Comparison of ENCODE assay signal across 1 cellular context in the genomic region with DNA sequence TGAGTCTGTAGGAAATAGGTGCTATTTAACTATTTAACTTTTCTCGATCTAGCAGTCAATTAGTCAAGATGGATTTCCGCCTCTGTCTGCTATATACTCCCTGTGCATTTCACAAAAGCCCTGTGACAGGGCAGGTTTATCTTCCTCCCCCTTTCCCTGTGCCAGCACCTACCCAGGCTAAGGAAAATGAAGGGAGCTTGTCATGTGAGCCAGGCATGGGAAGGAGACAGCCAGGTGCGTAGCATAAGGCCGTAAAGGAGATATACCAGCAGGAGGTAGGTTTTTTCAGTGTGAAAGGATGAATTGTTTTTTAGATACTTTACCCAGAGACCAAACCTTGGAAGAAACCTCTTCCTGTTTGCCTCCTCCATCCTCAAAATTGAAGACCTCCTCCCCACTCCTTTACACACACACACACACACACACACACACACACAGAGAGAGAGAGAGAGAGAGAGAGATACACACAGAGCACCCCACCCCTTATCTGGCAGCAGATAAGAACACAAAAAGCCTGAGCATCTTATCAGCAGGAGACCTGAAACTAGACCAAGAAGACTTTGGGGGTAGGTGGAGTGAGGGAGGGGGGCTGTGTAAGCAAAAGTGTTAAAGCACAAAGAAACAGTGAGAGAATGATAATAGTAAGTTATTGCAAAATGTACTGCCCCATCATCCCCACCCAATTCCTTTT.
TF ChIP-seq lines count a peak whose summit lies in the region.

No MANE protein-coding gene starts in this region.

TF ChIP-seq in HEK293, 187 proteins besides CTCF, POLR2A, EP300 and RAD21 (continues in another document):
- TF ChIP-seq ZNF121 (tag by site-specific recombination; IDR thresholded peaks at IDR 0.05) (no peak), PRDM6 (tag by site-specific recombination; IDR thresholded peaks at IDR 0.05) (no peak), ZNF558 (tag by site-specific recombination; IDR thresholded peaks at IDR 0.05) (no peak), ZBTB7A (tag by site-specific recombination; IDR thresholded peaks at IDR 0.05; ENCODE audit: low read depth) (no peak), ZNF157 (tag by site-specific recombination; IDR thresholded peaks at IDR 0.05) (0 out of 2 replicates have a peak, but pooled peaks have one; percentile 31), ZNF324 (tag by site-specific recombination; IDR thresholded peaks at IDR 0.05) (0 out of 2 replicates have a peak, but pooled peaks have one; percentile 19), ZNF791 (tag by site-specific recombination; IDR thresholded peaks at IDR 0.05) (peak; percentile 62; the same call in 1 of the 2 replicates), PATZ1 (tag by site-specific recombination; IDR thresholded peaks at IDR 0.05) (peak; percentile 69), ZNF19 (tag by site-specific recombination; IDR thresholded peaks at IDR 0.05; ENCODE audit: low read depth) (peak; percentile 30; the same call in 1 of the 2 replicates), BCL6B (tag by site-specific recombination; IDR thresholded peaks at IDR 0.05) (0 out of 2 replicates have a peak, but pooled peaks have one; percentile 25), KLF10 (tag by site-specific recombination; IDR thresholded peaks at IDR 0.05) (no peak), ZNF423 (tag by site-specific recombination; IDR thresholded peaks at IDR 0.05) (no peak), ZNF596 (tag by site-specific recombination; IDR thresholded peaks at IDR 0.05) (peak; percentile 70), ZSCAN4 (tag by site-specific recombination; IDR thresholded peaks at IDR 0.05) (peak; percentile 97), ZSCAN16 (tag by site-specific recombination; IDR thresholded peaks at IDR 0.05) (no peak), ZFHX2 (tag by site-specific recombination; conservative IDR thresholded peaks at IDR 0.05) (peak; percentile 72), HOXA7 (CRISPR knock-in tag; IDR thresholded peaks at IDR 0.05; ENCODE audit: borderline replicate concordance) (no peak), SP2 (tag by site-specific recombination; IDR thresholded peaks at IDR 0.05) (no peak), GLIS1 (tag by site-specific recombination; IDR thresholded peaks at IDR 0.05) (peak; percentile 68), ZNF366 (tag by site-specific recombination; conservative IDR thresholded peaks at IDR 0.05) (peak; percentile 47; the same call in 1 of the 2 replicates), SP7 (tag by site-specific recombination; IDR thresholded peaks at IDR 0.05) (peak; percentile 62; the same call in 1 of the 2 replicates), ZNF302 (tag by site-specific recombination; IDR thresholded peaks at IDR 0.05; ENCODE audit: low read depth) (peak; percentile 60; the same call in 1 of the 2 replicates), ZBTB17 (tag by site-specific recombination; IDR thresholded peaks at IDR 0.05) (peak; percentile 21; the same call in 1 of the 2 replicates), ZNF670 (tag by site-specific recombination; IDR thresholded peaks at IDR 0.05; ENCODE audit: low read depth) (no peak; the same call in 1 of the 2 replicates), HIC1 (tag by site-specific recombination; IDR thresholded peaks at IDR 0.05) (no peak), GFI1B (tag by site-specific recombination; IDR thresholded peaks at IDR 0.05) (0 out of 2 replicates have a peak, but pooled peaks have one; percentile 17), MZF1 (tag by site-specific recombination; IDR thresholded peaks at IDR 0.05; ENCODE audit: borderline replicate concordance) (0 out of 2 replicates have a peak, but pooled peaks have one; percentile 18), FEZF1 (tag by site-specific recombination; IDR thresholded peaks at IDR 0.05) (peak; percentile 75), ZNF548 (tag by site-specific recombination; IDR thresholded peaks at IDR 0.05) (no peak), ZNF114 (tag by site-specific recombination; IDR thresholded peaks at IDR 0.05) (peak; percentile 70; the same call in 1 of the 2 replicates), KLF16 (tag by site-specific recombination; IDR thresholded peaks at IDR 0.05) (0 out of 2 replicates have a peak, but pooled peaks have one; percentile 41)
- TF ChIP-seq, protein P1, sequence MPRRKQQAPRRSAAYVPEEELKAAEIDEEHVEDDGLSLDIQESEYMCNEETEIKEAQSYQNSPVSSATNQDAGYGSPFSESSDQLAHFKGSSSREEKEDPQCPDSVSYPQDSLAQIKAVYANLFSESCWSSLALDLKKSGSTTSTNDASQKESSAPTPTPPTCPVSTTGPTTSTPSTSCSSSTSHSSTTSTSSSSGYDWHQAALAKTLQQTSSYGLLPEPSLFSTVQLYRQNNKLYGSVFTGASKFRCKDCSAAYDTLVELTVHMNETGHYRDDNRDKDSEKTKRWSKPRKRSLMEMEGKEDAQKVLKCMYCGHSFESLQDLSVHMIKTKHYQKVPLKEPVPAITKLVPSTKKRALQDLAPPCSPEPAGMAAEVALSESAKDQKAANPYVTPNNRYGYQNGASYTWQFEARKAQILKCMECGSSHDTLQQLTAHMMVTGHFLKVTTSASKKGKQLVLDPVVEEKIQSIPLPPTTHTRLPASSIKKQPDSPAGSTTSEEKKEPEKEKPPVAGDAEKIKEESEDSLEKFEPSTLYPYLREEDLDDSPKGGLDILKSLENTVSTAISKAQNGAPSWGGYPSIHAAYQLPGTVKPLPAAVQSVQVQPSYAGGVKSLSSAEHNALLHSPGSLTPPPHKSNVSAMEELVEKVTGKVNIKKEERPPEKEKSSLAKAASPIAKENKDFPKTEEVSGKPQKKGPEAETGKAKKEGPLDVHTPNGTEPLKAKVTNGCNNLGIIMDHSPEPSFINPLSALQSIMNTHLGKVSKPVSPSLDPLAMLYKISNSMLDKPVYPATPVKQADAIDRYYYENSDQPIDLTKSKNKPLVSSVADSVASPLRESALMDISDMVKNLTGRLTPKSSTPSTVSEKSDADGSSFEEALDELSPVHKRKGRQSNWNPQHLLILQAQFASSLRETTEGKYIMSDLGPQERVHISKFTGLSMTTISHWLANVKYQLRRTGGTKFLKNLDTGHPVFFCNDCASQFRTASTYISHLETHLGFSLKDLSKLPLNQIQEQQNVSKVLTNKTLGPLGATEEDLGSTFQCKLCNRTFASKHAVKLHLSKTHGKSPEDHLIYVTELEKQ (tag by site-specific recombination; IDR thresholded peaks at IDR 0.05; ENCODE audit: borderline replicate concordance): 0 out of 2 replicates have a peak, but pooled peaks have one; percentile 23
- TF ChIP-seq, protein P2, sequence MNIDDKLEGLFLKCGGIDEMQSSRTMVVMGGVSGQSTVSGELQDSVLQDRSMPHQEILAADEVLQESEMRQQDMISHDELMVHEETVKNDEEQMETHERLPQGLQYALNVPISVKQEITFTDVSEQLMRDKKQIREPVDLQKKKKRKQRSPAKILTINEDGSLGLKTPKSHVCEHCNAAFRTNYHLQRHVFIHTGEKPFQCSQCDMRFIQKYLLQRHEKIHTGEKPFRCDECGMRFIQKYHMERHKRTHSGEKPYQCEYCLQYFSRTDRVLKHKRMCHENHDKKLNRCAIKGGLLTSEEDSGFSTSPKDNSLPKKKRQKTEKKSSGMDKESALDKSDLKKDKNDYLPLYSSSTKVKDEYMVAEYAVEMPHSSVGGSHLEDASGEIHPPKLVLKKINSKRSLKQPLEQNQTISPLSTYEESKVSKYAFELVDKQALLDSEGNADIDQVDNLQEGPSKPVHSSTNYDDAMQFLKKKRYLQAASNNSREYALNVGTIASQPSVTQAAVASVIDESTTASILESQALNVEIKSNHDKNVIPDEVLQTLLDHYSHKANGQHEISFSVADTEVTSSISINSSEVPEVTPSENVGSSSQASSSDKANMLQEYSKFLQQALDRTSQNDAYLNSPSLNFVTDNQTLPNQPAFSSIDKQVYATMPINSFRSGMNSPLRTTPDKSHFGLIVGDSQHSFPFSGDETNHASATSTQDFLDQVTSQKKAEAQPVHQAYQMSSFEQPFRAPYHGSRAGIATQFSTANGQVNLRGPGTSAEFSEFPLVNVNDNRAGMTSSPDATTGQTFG (tag by site-specific recombination; IDR thresholded peaks at IDR 0.05; ENCODE audit: borderline replicate concordance): peak; percentile 73; the same call in 1 of the 2 replicates
- TF ChIP-seq, protein P3, sequence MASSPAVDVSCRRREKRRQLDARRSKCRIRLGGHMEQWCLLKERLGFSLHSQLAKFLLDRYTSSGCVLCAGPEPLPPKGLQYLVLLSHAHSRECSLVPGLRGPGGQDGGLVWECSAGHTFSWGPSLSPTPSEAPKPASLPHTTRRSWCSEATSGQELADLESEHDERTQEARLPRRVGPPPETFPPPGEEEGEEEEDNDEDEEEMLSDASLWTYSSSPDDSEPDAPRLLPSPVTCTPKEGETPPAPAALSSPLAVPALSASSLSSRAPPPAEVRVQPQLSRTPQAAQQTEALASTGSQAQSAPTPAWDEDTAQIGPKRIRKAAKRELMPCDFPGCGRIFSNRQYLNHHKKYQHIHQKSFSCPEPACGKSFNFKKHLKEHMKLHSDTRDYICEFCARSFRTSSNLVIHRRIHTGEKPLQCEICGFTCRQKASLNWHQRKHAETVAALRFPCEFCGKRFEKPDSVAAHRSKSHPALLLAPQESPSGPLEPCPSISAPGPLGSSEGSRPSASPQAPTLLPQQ (tag by site-specific recombination; IDR thresholded peaks at IDR 0.05): peak; percentile 83
